In the genomic region with DNA sequence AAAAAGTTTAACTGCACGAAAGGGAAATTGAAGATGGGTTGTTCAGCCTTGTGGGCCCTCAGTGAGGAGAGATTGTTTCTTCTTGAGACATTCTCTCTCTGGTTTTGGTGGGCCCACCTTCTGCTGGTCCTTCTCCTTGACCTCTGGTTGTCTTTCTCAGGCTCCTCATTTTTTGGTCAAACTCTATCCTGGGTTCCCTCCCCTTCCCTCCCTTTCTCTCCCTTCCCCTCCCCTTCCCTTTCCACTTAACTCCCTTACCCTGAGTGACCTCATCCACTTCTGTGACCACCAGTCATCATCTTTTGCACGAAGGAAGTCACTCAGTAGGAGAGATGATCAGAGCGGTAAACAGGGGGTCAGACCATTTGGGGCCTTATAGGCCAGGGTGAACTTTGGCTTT, we compare ENCODE assay signal across 1 cellular context.
A peak's percentile ranks its signal among the peaks of the same experiment; 100 is the strongest.
TF ChIP-seq lines count a peak whose summit lies in the region.

No MANE protein-coding gene starts in this region.

TF ChIP-seq in HEK293, 187 proteins besides CTCF, POLR2A, EP300 and RAD21 (continued from another document):
- TF ChIP-seq ZFP37 (tag by site-specific recombination; IDR thresholded peaks at IDR 0.05) (no peak), ZFP69B (tag by site-specific recombination; IDR thresholded peaks at IDR 0.05) (0 out of 2 replicates have a peak, but pooled peaks have one; percentile 54), PRDM1 (tag by site-specific recombination; IDR thresholded peaks at IDR 0.05) (peak; percentile 44), ZNF121 (tag by site-specific recombination; IDR thresholded peaks at IDR 0.05) (no peak), ZBTB48 (tag by site-specific recombination; IDR thresholded peaks at IDR 0.05) (peak; percentile 51; the same call in 1 of the 2 replicates)
- TF ChIP-seq, protein P1, sequence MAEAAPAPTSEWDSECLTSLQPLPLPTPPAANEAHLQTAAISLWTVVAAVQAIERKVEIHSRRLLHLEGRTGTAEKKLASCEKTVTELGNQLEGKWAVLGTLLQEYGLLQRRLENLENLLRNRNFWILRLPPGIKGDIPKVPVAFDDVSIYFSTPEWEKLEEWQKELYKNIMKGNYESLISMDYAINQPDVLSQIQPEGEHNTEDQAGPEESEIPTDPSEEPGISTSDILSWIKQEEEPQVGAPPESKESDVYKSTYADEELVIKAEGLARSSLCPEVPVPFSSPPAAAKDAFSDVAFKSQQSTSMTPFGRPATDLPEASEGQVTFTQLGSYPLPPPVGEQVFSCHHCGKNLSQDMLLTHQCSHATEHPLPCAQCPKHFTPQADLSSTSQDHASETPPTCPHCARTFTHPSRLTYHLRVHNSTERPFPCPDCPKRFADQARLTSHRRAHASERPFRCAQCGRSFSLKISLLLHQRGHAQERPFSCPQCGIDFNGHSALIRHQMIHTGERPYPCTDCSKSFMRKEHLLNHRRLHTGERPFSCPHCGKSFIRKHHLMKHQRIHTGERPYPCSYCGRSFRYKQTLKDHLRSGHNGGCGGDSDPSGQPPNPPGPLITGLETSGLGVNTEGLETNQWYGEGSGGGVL (tag by site-specific recombination; IDR thresholded peaks at IDR 0.05), result peak; percentile 96
- TF ChIP-seq, protein P2, sequence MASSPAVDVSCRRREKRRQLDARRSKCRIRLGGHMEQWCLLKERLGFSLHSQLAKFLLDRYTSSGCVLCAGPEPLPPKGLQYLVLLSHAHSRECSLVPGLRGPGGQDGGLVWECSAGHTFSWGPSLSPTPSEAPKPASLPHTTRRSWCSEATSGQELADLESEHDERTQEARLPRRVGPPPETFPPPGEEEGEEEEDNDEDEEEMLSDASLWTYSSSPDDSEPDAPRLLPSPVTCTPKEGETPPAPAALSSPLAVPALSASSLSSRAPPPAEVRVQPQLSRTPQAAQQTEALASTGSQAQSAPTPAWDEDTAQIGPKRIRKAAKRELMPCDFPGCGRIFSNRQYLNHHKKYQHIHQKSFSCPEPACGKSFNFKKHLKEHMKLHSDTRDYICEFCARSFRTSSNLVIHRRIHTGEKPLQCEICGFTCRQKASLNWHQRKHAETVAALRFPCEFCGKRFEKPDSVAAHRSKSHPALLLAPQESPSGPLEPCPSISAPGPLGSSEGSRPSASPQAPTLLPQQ (tag by site-specific recombination; IDR thresholded peaks at IDR 0.05), result peak; percentile 83
TF ChIP-seq in HEK293: peak in this region for 9.
